1 cellular context compared by ENCODE assay signal in the genomic region with DNA sequence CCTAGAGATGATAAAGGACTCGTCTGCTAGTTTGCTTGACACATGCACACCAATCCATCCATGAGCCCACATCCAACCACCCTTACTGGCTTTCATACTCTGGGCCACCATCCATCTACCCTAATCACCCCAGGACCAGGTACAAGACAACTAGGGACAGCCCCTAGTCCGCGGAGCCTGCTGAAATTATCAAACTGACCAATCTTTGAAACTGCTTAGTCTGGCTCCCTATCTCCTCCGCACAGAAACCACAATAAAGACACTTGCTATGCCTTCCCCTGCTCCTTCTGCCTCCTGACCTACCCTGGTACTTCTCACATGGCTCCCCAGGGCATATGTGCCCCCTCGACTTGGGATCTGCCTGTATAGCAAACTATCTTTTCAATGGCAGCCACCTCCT.
TF ChIP-seq lines count a peak whose summit lies in the region.

No MANE protein-coding gene starts in this region.

TF ChIP-seq in K562, 482 proteins besides CTCF, POLR2A, EP300 and RAD21 (continued from another document and continues in another):
- TF ChIP-seq MAZ (CRISPR knock-in tag; conservative IDR thresholded peaks at IDR 0.05 in 1 of 2, IDR thresholded peaks at IDR 0.05 in 1 of 2) (0 out of 4 replicates have a peak, but pooled peaks of 1 of the 2 experiments have one; percentile 36), ETV5 (CRISPR knock-in tag; IDR thresholded peaks at IDR 0.05; ENCODE audit: low read depth) (no peak), ASH1L (IDR thresholded peaks at IDR 0.05; ENCODE audit: borderline replicate concordance, low read depth, partially characterized antibody) (no peak), ZBTB2 (IDR thresholded peaks at IDR 0.05) (no peak), HDAC1 (IDR thresholded peaks at IDR 0.05) (peak in 1 of 2 experiments; percentile 47; a peak in 1 of 4 replicates), IRF2 (CRISPR knock-in tag; IDR thresholded peaks at IDR 0.05) (no peak), ZNF766 (CRISPR knock-in tag; conservative IDR thresholded peaks at IDR 0.05) (no peak), NBN (IDR thresholded peaks at IDR 0.05; ENCODE audit: low read depth) (no peak), FOXA3 (CRISPR knock-in tag; conservative IDR thresholded peaks at IDR 0.05 in 1 of 2, IDR thresholded peaks at IDR 0.05 in 1 of 2) (no peak), ZNF253 (CRISPR knock-in tag; conservative IDR thresholded peaks at IDR 0.05) (no peak), SFPQ (IDR thresholded peaks at IDR 0.05; ENCODE audit: low read depth, low read length) (no peak), THAP7 (CRISPR knock-in tag; IDR thresholded peaks at IDR 0.05) (no peak), CCNT2 (IDR thresholded peaks at IDR 0.05; ENCODE audit: borderline replicate concordance, extremely low read depth, insufficient read length, low read depth, low read length) (no peak), NFE2L1 (tag; IDR thresholded peaks at IDR 0.05; ENCODE audit: borderline replicate concordance, low read depth) (no peak), ZNF507 (tag; conservative IDR thresholded peaks at IDR 0.05) (no peak), KDM1A (IDR thresholded peaks at IDR 0.05) (peak in 1 of 2 experiments; percentile 39; a peak in 1 of 4 replicates), ZNF140 (CRISPR knock-in tag; IDR thresholded peaks at IDR 0.05) (no peak), RNF2 (IDR thresholded peaks at IDR 0.05) (peak; percentile 57; the same call in 1 of the 2 replicates), PYGO2 (tag; IDR thresholded peaks at IDR 0.05) (no peak), ZNF3 (CRISPR knock-in tag; IDR thresholded peaks at IDR 0.05) (no peak), USF2 (CRISPR knock-in tag; IDR thresholded peaks at IDR 0.05) (no peak), KLF10 (CRISPR knock-in tag; IDR thresholded peaks at IDR 0.05) (no peak), SMARCE1 (IDR thresholded peaks at IDR 0.05) (peak; percentile 87), NFYB (IDR thresholded peaks at IDR 0.05; ENCODE audit: extremely low read depth, insufficient read length) (no peak), HDGF (IDR thresholded peaks at IDR 0.05) (peak; percentile 49; the same call in 1 of the 2 replicates), SMARCB1 (IDR thresholded peaks at IDR 0.05; ENCODE audit: insufficient read length, low read depth) (no peak), MED1 (CRISPR knock-in tag; IDR thresholded peaks at IDR 0.05; ENCODE audit: borderline replicate concordance) (no peak), ZBTB7A (IDR thresholded peaks at IDR 0.05; ENCODE audit: borderline replicate concordance, control insufficient read depth, low read depth, low read length) (no peak), TBL1XR1 (IDR thresholded peaks at IDR 0.05; ENCODE audit: low read length in 2 of 2) (peak in 1 of 2 experiments; percentile 61; a peak in 1 of 4 replicates), ZZZ3 (IDR thresholded peaks at IDR 0.05) (no peak), TRIM24 (IDR thresholded peaks at IDR 0.05) (peak; percentile 64 to 79; a peak in 3 of 4 replicates), MCM5 (IDR thresholded peaks at IDR 0.05; ENCODE audit: low read depth) (no peak), FOXA1 (IDR thresholded peaks at IDR 0.05; ENCODE audit: borderline replicate concordance) (no peak), TFE3 (CRISPR knock-in tag; IDR thresholded peaks at IDR 0.05) (no peak), BCLAF1 (IDR thresholded peaks at IDR 0.05; ENCODE audit: borderline replicate concordance in 1 of 2, control insufficient read depth in 1 of 2, low read depth in 2 of 2, low read length in 1 of 2) (no peak), HLTF (IDR thresholded peaks at IDR 0.05) (0 out of 2 replicates have a peak, but pooled peaks have one; percentile 43)
- TF ChIP-seq, protein P1, sequence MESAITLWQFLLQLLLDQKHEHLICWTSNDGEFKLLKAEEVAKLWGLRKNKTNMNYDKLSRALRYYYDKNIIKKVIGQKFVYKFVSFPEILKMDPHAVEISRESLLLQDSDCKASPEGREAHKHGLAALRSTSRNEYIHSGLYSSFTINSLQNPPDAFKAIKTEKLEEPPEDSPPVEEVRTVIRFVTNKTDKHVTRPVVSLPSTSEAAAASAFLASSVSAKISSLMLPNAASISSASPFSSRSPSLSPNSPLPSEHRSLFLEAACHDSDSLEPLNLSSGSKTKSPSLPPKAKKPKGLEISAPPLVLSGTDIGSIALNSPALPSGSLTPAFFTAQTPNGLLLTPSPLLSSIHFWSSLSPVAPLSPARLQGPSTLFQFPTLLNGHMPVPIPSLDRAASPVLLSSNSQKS (CRISPR knock-in tag; IDR thresholded peaks at IDR 0.05): no peak
- TF ChIP-seq, protein P2, sequence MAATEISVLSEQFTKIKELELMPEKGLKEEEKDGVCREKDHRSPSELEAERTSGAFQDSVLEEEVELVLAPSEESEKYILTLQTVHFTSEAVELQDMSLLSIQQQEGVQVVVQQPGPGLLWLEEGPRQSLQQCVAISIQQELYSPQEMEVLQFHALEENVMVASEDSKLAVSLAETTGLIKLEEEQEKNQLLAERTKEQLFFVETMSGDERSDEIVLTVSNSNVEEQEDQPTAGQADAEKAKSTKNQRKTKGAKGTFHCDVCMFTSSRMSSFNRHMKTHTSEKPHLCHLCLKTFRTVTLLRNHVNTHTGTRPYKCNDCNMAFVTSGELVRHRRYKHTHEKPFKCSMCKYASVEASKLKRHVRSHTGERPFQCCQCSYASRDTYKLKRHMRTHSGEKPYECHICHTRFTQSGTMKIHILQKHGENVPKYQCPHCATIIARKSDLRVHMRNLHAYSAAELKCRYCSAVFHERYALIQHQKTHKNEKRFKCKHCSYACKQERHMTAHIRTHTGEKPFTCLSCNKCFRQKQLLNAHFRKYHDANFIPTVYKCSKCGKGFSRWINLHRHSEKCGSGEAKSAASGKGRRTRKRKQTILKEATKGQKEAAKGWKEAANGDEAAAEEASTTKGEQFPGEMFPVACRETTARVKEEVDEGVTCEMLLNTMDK (IDR thresholded peaks at IDR 0.05; ENCODE audit: borderline replicate concordance, insufficient read depth, low read depth, low read length, poor library complexity, severe bottlenecking): no peak
- TF ChIP-seq, protein P3, sequence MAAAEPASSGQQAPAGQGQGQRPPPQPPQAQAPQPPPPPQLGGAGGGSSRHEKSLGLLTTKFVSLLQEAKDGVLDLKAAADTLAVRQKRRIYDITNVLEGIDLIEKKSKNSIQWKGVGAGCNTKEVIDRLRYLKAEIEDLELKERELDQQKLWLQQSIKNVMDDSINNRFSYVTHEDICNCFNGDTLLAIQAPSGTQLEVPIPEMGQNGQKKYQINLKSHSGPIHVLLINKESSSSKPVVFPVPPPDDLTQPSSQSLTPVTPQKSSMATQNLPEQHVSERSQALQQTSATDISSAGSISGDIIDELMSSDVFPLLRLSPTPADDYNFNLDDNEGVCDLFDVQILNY (CRISPR knock-in tag; IDR thresholded peaks at IDR 0.05): no peak
- TF ChIP-seq, protein P4, sequence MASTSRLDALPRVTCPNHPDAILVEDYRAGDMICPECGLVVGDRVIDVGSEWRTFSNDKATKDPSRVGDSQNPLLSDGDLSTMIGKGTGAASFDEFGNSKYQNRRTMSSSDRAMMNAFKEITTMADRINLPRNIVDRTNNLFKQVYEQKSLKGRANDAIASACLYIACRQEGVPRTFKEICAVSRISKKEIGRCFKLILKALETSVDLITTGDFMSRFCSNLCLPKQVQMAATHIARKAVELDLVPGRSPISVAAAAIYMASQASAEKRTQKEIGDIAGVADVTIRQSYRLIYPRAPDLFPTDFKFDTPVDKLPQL (IDR thresholded peaks at IDR 0.05; ENCODE audit: extremely low read depth, insufficient read length): no peak
- TF ChIP-seq, protein P5, sequence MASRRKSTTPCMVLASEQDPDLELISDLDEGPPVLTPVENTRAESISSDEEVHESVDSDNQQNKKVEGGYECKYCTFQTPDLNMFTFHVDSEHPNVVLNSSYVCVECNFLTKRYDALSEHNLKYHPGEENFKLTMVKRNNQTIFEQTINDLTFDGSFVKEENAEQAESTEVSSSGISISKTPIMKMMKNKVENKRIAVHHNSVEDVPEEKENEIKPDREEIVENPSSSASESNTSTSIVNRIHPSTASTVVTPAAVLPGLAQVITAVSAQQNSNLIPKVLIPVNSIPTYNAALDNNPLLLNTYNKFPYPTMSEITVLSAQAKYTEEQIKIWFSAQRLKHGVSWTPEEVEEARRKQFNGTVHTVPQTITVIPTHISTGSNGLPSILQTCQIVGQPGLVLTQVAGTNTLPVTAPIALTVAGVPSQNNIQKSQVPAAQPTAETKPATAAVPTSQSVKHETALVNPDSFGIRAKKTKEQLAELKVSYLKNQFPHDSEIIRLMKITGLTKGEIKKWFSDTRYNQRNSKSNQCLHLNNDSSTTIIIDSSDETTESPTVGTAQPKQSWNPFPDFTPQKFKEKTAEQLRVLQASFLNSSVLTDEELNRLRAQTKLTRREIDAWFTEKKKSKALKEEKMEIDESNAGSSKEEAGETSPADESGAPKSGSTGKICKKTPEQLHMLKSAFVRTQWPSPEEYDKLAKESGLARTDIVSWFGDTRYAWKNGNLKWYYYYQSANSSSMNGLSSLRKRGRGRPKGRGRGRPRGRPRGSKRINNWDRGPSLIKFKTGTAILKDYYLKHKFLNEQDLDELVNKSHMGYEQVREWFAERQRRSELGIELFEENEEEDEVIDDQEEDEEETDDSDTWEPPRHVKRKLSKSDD (conservative IDR thresholded peaks at IDR 0.05; ENCODE audit: low read length): no peak
